In genomic region chr7:78607099-78607498, GRCh38 we compare ENCODE assay signal across 11 cellular contexts.
DNase-seq lines count a peak whose midpoint lies in the region; ATAC-seq and TF ChIP-seq lines count a peak whose summit lies in the region.
"Had no signal": no experiment of that assay in that cellular context is flagged by ENCODE, and none has a peak within 500 bp of the region (broad histone marks: within the 10 kb centered on the region; RNA-seq: fewer than 3 reads in every experiment).

No MANE protein-coding gene starts in this region.

- H3K4me2 ChIP-seq in mammary epithelial cell (ENCODE audit: insufficient read depth, low read depth, low read length), result no peak overlapping the region

- H3K27ac Mint-ChIP-seq in naive thymus-derived CD8-positive, alpha-beta T cell, result no peak overlapping the region

- CTCF ChIA-PET in mammary epithelial cell (lab: Charles Lee; ENCODE audit: low non-redundant PET), result no interaction called here

- 88% methylated on average over 5 of the region's 5 CpGs for WGBS in mammary epithelial cell (ENCODE audit: low coverage, missing lambda C conversion rate)
- 72 to 77% (median 74%) methylated on average over 5 of the region's 5 CpGs for WGBS in psoas muscle, 3 donors

- H3K9me3 ChIP-seq in mammary epithelial cell (replicated peaks; ENCODE audit: insufficient read depth, low read length) (no peaks in the 10 kb centered on the region), psoas muscle (no peaks in the 10 kb centered on the region)
- H3K9me3 ChIP-seq: ovary, vagina had no signal

- TF ChIP-seq CTCF in mammary epithelial cell (conservative IDR thresholded peaks at IDR 0.05 in 1 of 2, IDR thresholded peaks at IDR 0.05 in 1 of 2; ENCODE audit: extremely low read depth in 1 of 2, insufficient read depth in 1 of 2, low read depth in 1 of 2, low read length in 2 of 2) (peak; percentile 37 to 59), psoas muscle (IDR thresholded peaks at IDR 0.05) (no peak)

- no peak overlapping the region for H3K4me3 Mint-ChIP-seq in naive thymus-derived CD8-positive, alpha-beta T cell

- no peak overlapping the region for H3K4me3 ChIP-seq in mammary epithelial cell (replicated peaks in 1 of 3; ENCODE audit: insufficient read depth in 1 of 3, low read depth in 2 of 3, low read length in 3 of 3)
- no peak overlapping the region for H3K4me3 ChIP-seq in psoas muscle
- H3K4me3 ChIP-seq: ovary, vagina had no signal

- H3K9me3 Mint-ChIP-seq in naive thymus-derived CD8-positive, alpha-beta T cell, result peaks cover 0 to 10% (median under 1%) of the 10 kb centered on the region in 9 donors

- H3K27me3 ChIP-seq in mammary epithelial cell (ENCODE audit: insufficient read depth, low read length) (no peaks in the 10 kb centered on the region), psoas muscle (ENCODE audit: insufficient read depth in 3 of 3, low read length in 2 of 3) (no peaks in the 10 kb centered on the region)
- H3K27me3 ChIP-seq: ovary, vagina had no signal

- no peak overlapping the region for H3K9ac ChIP-seq in mammary epithelial cell (ENCODE audit: insufficient read depth, low read length)

- no TSS peak for BruUV-seq in mammary epithelial cell (replicated peaks; lab: Mats Ljungman, UMichigan)

- no peaks in the 10 kb centered on the region for H3K4me1 ChIP-seq in mammary epithelial cell (ENCODE audit: insufficient read depth, low read length)
- H3K4me1 ChIP-seq in psoas muscle, result no peaks in the 10 kb centered on the region
- H3K4me1 ChIP-seq: vagina had no signal

- H2AFZ ChIP-seq in mammary epithelial cell (ENCODE audit: low read depth, low read length), result no peak overlapping the region

- H3K36me3 Mint-ChIP-seq in naive thymus-derived CD8-positive, alpha-beta T cell, result no peaks in the 10 kb centered on the region

- POLR2A ChIA-PET in naive thymus-derived CD8-positive, alpha-beta T cell (lab: Charles Lee), result no interaction called here

- ATAC-seq in naive thymus-derived CD8-positive, alpha-beta T cell, result no peak
- ATAC-seq in GM21825 (IDR thresholded peaks at IDR 0.05; ENCODE audit: unreplicated experiment), result no peak
- ATAC-seq in psoas muscle, result no peak

- dilution Hi-C loops in mammary epithelial cell (cut with HindIII; ENCODE audit: low sequenced_read_pairs), result no loop called here

- H3K4me1 Mint-ChIP-seq in naive thymus-derived CD8-positive, alpha-beta T cell, result no peaks in the 10 kb centered on the region

- H3K79me2 ChIP-seq in mammary epithelial cell (ENCODE audit: insufficient read depth, low read length), result no peaks in the 10 kb centered on the region

- no peaks in the 10 kb centered on the region for H3K27me3 Mint-ChIP-seq in naive thymus-derived CD8-positive, alpha-beta T cell

- intact Hi-C loops in mammary epithelial cell (cut with micrococcal nuclease) (loop anchor here (1.0 to 2.0 kb wide), 3 partner anchors 173 to 570 kb away; no protein-coding TSS in a partner anchor), psoas muscle (cut with DNase I) (loop anchor here in 1 of 2 donors (10.0 kb wide), 1 partner anchor 168 kb away; no protein-coding TSS in a partner anchor)

- no peak overlapping the region for H3K27ac ChIP-seq in mammary epithelial cell (ENCODE audit: insufficient read depth, low read depth, low read length)
- H3K27ac ChIP-seq in psoas muscle, result no peak overlapping the region
- H3K27ac ChIP-seq: ovary, vagina had no signal

- in situ Hi-C loops in KBM-7 (cut with MboI; ENCODE audit: low pct_unique_long_range_greater_than_20kb, low sequenced_read_pairs), result no loop called here
- in situ Hi-C loops in mammary epithelial cell (cut with MboI; ENCODE audit: low sequenced_read_pairs in 2 of 2), result no loop called here

- DNase-seq in ELF-1 (ENCODE audit: low read depth, low spot score), result peak; percentile 23
- DNase-seq in KBM-7, result peak; percentile 10
- no peak for DNase-seq in mammary epithelial cell
- DNase-seq in midbrain (lab: John Stamatoyannopoulos, UW), result peak; percentile 60
- DNase-seq in naive thymus-derived CD8-positive, alpha-beta T cell, result no peak
- no peak for DNase-seq in activated effector memory CD4-positive, alpha-beta T cell treated with Interleukin-2 at 50 U/mL for 16 hours
- no peak for DNase-seq in psoas muscle
- DNase-seq: NCI-H2029, ovary had no signal

- H3K36me3 ChIP-seq in mammary epithelial cell (ENCODE audit: insufficient read depth, low read length) (no peaks in the 10 kb centered on the region), psoas muscle (ENCODE audit: insufficient read depth in 1 of 2, low read depth in 1 of 2) (no peaks in the 10 kb centered on the region)
- H3K36me3 ChIP-seq: ovary, vagina had no signal

- H4K20me1 ChIP-seq in mammary epithelial cell (ENCODE audit: insufficient read depth, low read length), result no peaks in the 10 kb centered on the region

Comparison
In these comparisons a context has a peak if more than half of its experiments do, and no peak if none do; other contexts are left out.
1. DNase-seq: peak in ELF-1 (single experiment), KBM-7 (single experiment) and midbrain (single experiment); none in mammary epithelial cell (single experiment), naive thymus-derived CD8-positive, alpha-beta T cell (0 of 10), activated effector memory CD4-positive, alpha-beta T cell treated with Interleukin-2 at 50 U/mL for 16 hours (single experiment) and psoas muscle (0 of 2).